ENCODE assay signal across 29 cellular contexts in genomic region chr10:43056568-43057011, GRCh38. TPM values are rescaled to one million over a fixed set of nuclear protein-coding genes. Genes with fewer than 3 reads are reported as not detected.
DNase-seq lines count a peak whose midpoint lies in the region; ATAC-seq and TF ChIP-seq lines count a peak whose summit lies in the region.
"Had no signal": no experiment of that assay in that cellular context is flagged by ENCODE, and none has a peak within 500 bp of the region (broad histone marks: within the 10 kb centered on the region; RNA-seq: fewer than 3 reads in every experiment).

No MANE protein-coding gene starts in this region.

- in situ Hi-C loops in G401 (cut with HindIII; ENCODE audit: low sequenced_read_pairs) = no loop called here

- no peak overlapping the region for H3K27ac Mint-ChIP-seq in activated T-cell treated with anti-CD3 and anti-CD28 coated beads, Interleukin-2, amount 50 U/mL, for 24 hours
- H3K27ac Mint-ChIP-seq in CD14-positive monocyte = peak overlapping the region in 1 of 7 donors; percentile 35
- H3K27ac Mint-ChIP-seq: WTC11 had no signal

- no peaks in the 10 kb centered on the region for H3K4me1 ChIP-seq in sigmoid colon
- H3K4me1 ChIP-seq: breast epithelium, Caco-2, colonic mucosa, esophagus muscularis mucosa, foreskin keratinocyte, upper lobe of left lung had no signal

- 78 to 88% methylated on average over 5 of the region's 5 CpGs for WGBS in sigmoid colon, 2 donors

- no peaks in the 10 kb centered on the region for H3K27me3 ChIP-seq in sigmoid colon
- H3K27me3 ChIP-seq: colonic mucosa, upper lobe of left lung had no signal

- no peak for TF ChIP-seq EP300 in sigmoid colon (IDR thresholded peaks at IDR 0.05)

- H3K4me1 Mint-ChIP-seq in activated T-cell treated with anti-CD3 and anti-CD28 coated beads, Interleukin-2, amount 50 U/mL, for 4 hours (ENCODE audit: low read depth) = no peaks in the 10 kb centered on the region
- no peaks in the 10 kb centered on the region for H3K4me1 Mint-ChIP-seq in activated T-cell treated with anti-CD3 and anti-CD28 coated beads, Interleukin-2, amount 50 U/mL, for 24 hours (ENCODE audit: low read depth)
- H3K4me1 Mint-ChIP-seq in CD14-positive monocyte = no peaks in the 10 kb centered on the region

- TF ChIP-seq POLR2A in sigmoid colon (IDR thresholded peaks at IDR 0.05) = no peak

- peaks cover 4% of the 10 kb centered on the region for H3K27me3 Mint-ChIP-seq in activated T-cell treated with anti-CD3 and anti-CD28 coated beads, Interleukin-2, amount 50 U/mL, for 4 hours (ENCODE audit: low read depth)
- peaks cover 17% of the 10 kb centered on the region for H3K27me3 Mint-ChIP-seq in activated T-cell treated with anti-CD3 and anti-CD28 coated beads, Interleukin-2, amount 50 U/mL, for 24 hours
- peaks cover 8 to 18% (median 8%) of the 10 kb centered on the region in 3 donors for H3K27me3 Mint-ChIP-seq in CD14-positive monocyte (ENCODE audit: low read depth in 3 of 3)

- no peak for ATAC-seq in activated T-cell treated with anti-CD3 and anti-CD28 coated beads, Interleukin-2, amount 50 U/mL, for 4 hours
- ATAC-seq in HG03196 (IDR thresholded peaks at IDR 0.05; ENCODE audit: unreplicated experiment) = no peak
- ATAC-seq: foreskin keratinocyte, K562, WTC11 had no signal

- no peak for TF ChIP-seq CTCF in CD14-positive monocyte (IDR thresholded peaks at IDR 0.05)
- no peak for TF ChIP-seq CTCF in sigmoid colon (IDR thresholded peaks at IDR 0.05)

- no peaks in the 10 kb centered on the region for H3K36me3 Mint-ChIP-seq in activated T-cell treated with anti-CD3 and anti-CD28 coated beads, Interleukin-2, amount 50 U/mL, for 4 hours (ENCODE audit: insufficient read depth)
- no peaks in the 10 kb centered on the region for H3K36me3 Mint-ChIP-seq in activated T-cell treated with anti-CD3 and anti-CD28 coated beads, Interleukin-2, amount 50 U/mL, for 24 hours (ENCODE audit: low read depth)
- no peaks in the 10 kb centered on the region for H3K36me3 Mint-ChIP-seq in CD14-positive monocyte
- H3K36me3 Mint-ChIP-seq: WTC11 had no signal

- no peak overlapping the region for H3K4me3 ChIP-seq in sigmoid colon
- H3K4me3 ChIP-seq: breast epithelium, colonic mucosa, esophagus muscularis mucosa, K562, PC-9, smooth muscle cell, upper lobe of left lung had no signal

- H3K4me3 Mint-ChIP-seq in activated T-cell treated with anti-CD3 and anti-CD28 coated beads, Interleukin-2, amount 50 U/mL, for 4 hours = no peak overlapping the region
- H3K4me3 Mint-ChIP-seq in activated T-cell treated with anti-CD3 and anti-CD28 coated beads, Interleukin-2, amount 50 U/mL, for 24 hours = no peak overlapping the region
- H3K4me3 Mint-ChIP-seq in CD14-positive monocyte = no peak overlapping the region
- H3K4me3 Mint-ChIP-seq: WTC11 had no signal

- intact Hi-C loops in CD14-positive monocyte (cut with micrococcal nuclease) (no loop called here), sigmoid colon (cut with DNase I) (no loop called here)

- H3K9me3 ChIP-seq in sigmoid colon = no peaks in the 10 kb centered on the region
- H3K9me3 ChIP-seq: breast epithelium, Caco-2, colonic mucosa, esophagus muscularis mucosa, upper lobe of left lung had no signal

- no peak overlapping the region for H3K27ac ChIP-seq in sigmoid colon
- H3K27ac ChIP-seq: breast epithelium, colonic mucosa, esophagus muscularis mucosa, foreskin keratinocyte, PC-9, upper lobe of left lung had no signal

- no peaks in the 10 kb centered on the region for H3K36me3 ChIP-seq in sigmoid colon
- H3K36me3 ChIP-seq: breast epithelium, colonic mucosa, esophagus muscularis mucosa, upper lobe of left lung had no signal

- DNase-seq in activated T-cell treated with anti-CD3 and anti-CD28 coated beads, Interleukin-2, amount 50 U/mL, for 4 hours = peak; percentile 4
- no peak for DNase-seq in activated T-cell treated with anti-CD3 and anti-CD28 coated beads, Interleukin-2, amount 50 U/mL, for 24 hours
- peak; percentile 14 for DNase-seq in CD14-positive monocyte (ENCODE audit: low spot score)
- peak; percentile 34 for DNase-seq in islet precursor cell
- DNase-seq in sigmoid colon = peak; percentile 34
- no peak for DNase-seq in G401 (ENCODE audit: low spot score)
- no peak for DNase-seq in 8988T
- DNase-seq: ACHN; activated CD4-positive, alpha-beta T cell treated with anti-CD3 and anti-CD28 coated beads, Interleukin-2, amount 50 U/mL, for 4 hours; activated gamma-delta T cell treated with Interleukin-2 at 50 U/mL for 16 hours; amniotic stem cell; colonic mucosa; foreskin keratinocyte; HCEC 1CT; NCI-H187; NCI-H526 treated with DMSO at 0.1 percent for 48 hours; PC-9; SHP77 treated with DMSO at 0.1 percent for 48 hours; stimulated activated CD4-positive, alpha-beta T cell treated with anti-CD3 and anti-CD28 coated beads, Interleukin-2, amount 100 ng/mL, for 24 hours; SW 1271; T-helper 9 cell; upper lobe of left lung had no signal

- no peaks in the 10 kb centered on the region for H3K9me3 Mint-ChIP-seq in activated T-cell treated with anti-CD3 and anti-CD28 coated beads, Interleukin-2, amount 50 U/mL, for 4 hours
- H3K9me3 Mint-ChIP-seq in activated T-cell treated with anti-CD3 and anti-CD28 coated beads, Interleukin-2, amount 50 U/mL, for 24 hours = no peaks in the 10 kb centered on the region
- peaks cover 0 to 3% (median 0%) of the 10 kb centered on the region in 7 donors for H3K9me3 Mint-ChIP-seq in CD14-positive monocyte
- H3K9me3 Mint-ChIP-seq: WTC11 had no signal

RNA-seq across cellular contexts. Expression of gene RET, which starts 20.3 kb away (rescaled TPM):
- under 1 TPM; 0.13 to 0.41 (median 0.13) TPM for total RNA-seq in activated T-cell treated with anti-CD3 and anti-CD28 coated beads, Interleukin-2, amount 50 U/mL, for 4 hours
- polyA plus RNA-seq in CD14-positive monocyte (under 1 TPM; 0.08 to 0.14 TPM), sigmoid colon (1 to 10 TPM in 1 of 3 donors, not detected in 2; 3.4 TPM)
- 1 to 10 TPM; 1.8 to 6.5 (median 4.6) TPM for total RNA-seq in sigmoid colon
- total RNA-seq in G401 (2014; rRNA removed; shearing (Covaris generic)) = 0.03 TPM in 1 of 2 replicates, not detected in the other
- total RNA-seq: Caco-2, PC-9 had no signal
- polyA plus RNA-seq: K562 had no signal

Comparison
In these comparisons a context has a peak if more than half of its experiments do, and no peak if none do; other contexts are left out.
1. DNase-seq: peak in activated T-cell treated with anti-CD3 and anti-CD28 coated beads, Interleukin-2, amount 50 U/mL, for 4 hours (single experiment), CD14-positive monocyte (single experiment), islet precursor cell (single experiment) and sigmoid colon (single experiment); none in activated T-cell treated with anti-CD3 and anti-CD28 coated beads, Interleukin-2, amount 50 U/mL, for 24 hours (single experiment), G401 (single experiment) and 8988T (single experiment).